In genomic region chr1:37692078-37692833, GRCh38 we compare ENCODE assay signal across 8 cellular contexts. TPM values are rescaled to one million over a fixed set of nuclear protein-coding genes. Genes with fewer than 3 reads are reported as not detected.
DNase-seq lines count a peak whose midpoint lies in the region; TF ChIP-seq lines count a peak whose summit lies in the region.

TSS of gene CDCA8 (plus strand) at chr1:37692516. CDS start at chr1:37692691, 175 bp downstream.

- no peak within 1 kb of the TSS for H4K8ac ChIP-seq in neuronal stem cell (ENCODE audit: low read depth, low read length)

- H2AFZ ChIP-seq in neuronal stem cell (ENCODE audit: low read length) = peak within 1 kb of the TSS; percentile 98

- peak within 1 kb of the TSS; percentile 92 for H3K9ac ChIP-seq in neuronal stem cell (ENCODE audit: low read depth, low read length, poor library complexity)

- peak within 1 kb of the TSS; percentile 96 for H3K18ac ChIP-seq in neuronal stem cell (ENCODE audit: low read length)

- H4K91ac ChIP-seq in neuronal stem cell (ENCODE audit: low read depth, low read length, poor library complexity) = no peak within 1 kb of the TSS

- H2BK15ac ChIP-seq in neuronal stem cell (ENCODE audit: low read length) = peak within 1 kb of the TSS; percentile 59

- H3K27me3 ChIP-seq in GM06990 (replicated peaks; ENCODE audit: control insufficient read depth, insufficient read depth, low read length) = no peaks in the 10 kb centered on the region
- H3K27me3 ChIP-seq in neuronal stem cell (ENCODE audit: control insufficient read depth in 3 of 3, insufficient read depth in 3 of 3, low read depth in 1 of 3, low read length in 3 of 3) = no peaks in the 10 kb centered on the region

- peaks cover 6% of the 10 kb centered on the region for H3K79me1 ChIP-seq in neuronal stem cell (ENCODE audit: low read depth, low read length)

- H3K4me3 ChIP-seq in GM06990 (replicated peaks; ENCODE audit: low read depth, low read length) = peak within 1 kb of the TSS; percentile 99
- peak within 1 kb of the TSS; percentile 85 for H3K4me3 ChIP-seq in HFF-Myc (replicated peaks; ENCODE audit: low read depth, low read length)
- H3K4me3 ChIP-seq in neuronal stem cell (ENCODE audit: low read length in 2 of 2) = peak within 1 kb of the TSS; percentile 83 to 95

- H3K36me3 ChIP-seq in GM06990 (ENCODE audit: control insufficient read depth, insufficient read depth, low read length) (peaks cover 2% of the 10 kb centered on the region; the same call in 1 of the 2 replicates), neuronal stem cell (replicated peaks in 1 of 2; ENCODE audit: control insufficient read depth in 2 of 2, insufficient read depth in 2 of 2, low read length in 2 of 2) (peaks cover 13 to 55% of the 10 kb centered on the region in 2 donors)

- DNase-seq in GM06990 (ENCODE audit: extremely low read depth, insufficient read length) = peak; percentile 99
- peak; percentile 92 for DNase-seq in HFF-Myc (ENCODE audit: extremely low read depth, low read depth)
- DNase-seq in MV-4-11 (lab: John Stamatoyannopoulos, UW) = peak; percentile 98
- DNase-seq in SK-MEL-5 (ENCODE audit: low read depth, low spot score) = peak; percentile 96
- DNase-seq in activated naive CD4-positive, alpha-beta T cell treated with Interleukin-2 at 50 U/mL for 16 hours = peak; percentile 99
- peak; percentile 96 for DNase-seq in foreskin melanocyte
- peak; percentile 96 for DNase-seq in neuronal stem cell (ENCODE audit: low spot score)
- peak; percentile 77 to 99 (median 97) for DNase-seq in substantia nigra (lab: John Stamatoyannopoulos, UW)

- H2AK5ac ChIP-seq in neuronal stem cell (ENCODE audit: low read depth, low read length) = peak within 1 kb of the TSS; percentile 78

- peaks cover 14 to 15% of the 10 kb centered on the region in 2 donors for H3K4me1 ChIP-seq in neuronal stem cell (ENCODE audit: control insufficient read depth in 2 of 2, insufficient read depth in 1 of 2, low read depth in 1 of 2, low read length in 2 of 2)

- H3K27ac ChIP-seq in neuronal stem cell (replicated peaks; ENCODE audit: low read length) (peak within 1 kb of the TSS; percentile 69), substantia nigra (ENCODE audit: low read depth, low read length, poor library complexity, severe bottlenecking) (peak within 1 kb of the TSS; percentile 86)

- in situ Hi-C loops in SK-MEL-5 (cut with HindIII; ENCODE audit: low pct_unique_long_range_greater_than_20kb, low sequenced_read_pairs) = loop anchor here (25.0 kb wide), 1 partner anchor 105 kb away; the partner anchor contains the start of gene GNL2

- no peaks in the 10 kb centered on the region for H3K9me3 ChIP-seq in neuronal stem cell (replicated peaks in 1 of 2; ENCODE audit: control insufficient read depth in 2 of 2, insufficient read depth in 1 of 2, low read depth in 1 of 2, low read length in 2 of 2)

- peak within 1 kb of the TSS; percentile 75 for H3K14ac ChIP-seq in neuronal stem cell (ENCODE audit: low read length)

- WGBS in neuronal stem cell (ENCODE audit: extremely low coverage in 2 of 2, insufficient read length in 2 of 2, insufficient replicate concordance in 1 of 2), 2 donors = no CpG with 5 or more reads among the region's 54 CpGs

- H3K4me2 ChIP-seq in neuronal stem cell (ENCODE audit: insufficient read depth, low read length, poor library complexity, severe bottlenecking) = peak within 1 kb of the TSS; percentile 94

- peak within 1 kb of the TSS; percentile 96 for H3K23ac ChIP-seq in neuronal stem cell (ENCODE audit: low read depth, low read length, poor library complexity)

- H2BK120ac ChIP-seq in neuronal stem cell (ENCODE audit: low read depth, low read length) = no peak within 1 kb of the TSS

- TF ChIP-seq CTCF in GM06990 (IDR thresholded peaks at IDR 0.05; ENCODE audit: insufficient read depth, low read length, poor library complexity, severe bottlenecking) (peak; percentile 77), HFF-Myc (IDR thresholded peaks at IDR 0.05; ENCODE audit: low read depth, low read length, missing control alignments) (peak; percentile 75)

- H3K4ac ChIP-seq in neuronal stem cell (ENCODE audit: low read length) = no peak within 1 kb of the TSS

- peak within 1 kb of the TSS; percentile 80 for H2BK5ac ChIP-seq in neuronal stem cell (ENCODE audit: low read length)

- H2BK12ac ChIP-seq in neuronal stem cell (ENCODE audit: low read length) = peak within 1 kb of the TSS; percentile 50

RNA-seq across cellular contexts. Expression of gene CDCA8, which starts in this region (rescaled TPM):
- 3.3 and 4.8 TPM in 2 replicates for total RNA-seq in SK-MEL-5 (2014; rRNA removed; shearing (Covaris generic))
- 23.7 and 29.0 TPM in 2 replicates for polyA plus RNA-seq in SK-MEL-5 (2015; cell fraction: cytosol; rRNA removed)
- polyA plus RNA-seq in SK-MEL-5 (2015; cell fraction: nucleus; rRNA removed) = 25.7 and 25.8 TPM in 2 replicates
- polyA plus RNA-seq in neuronal stem cell (2013, experiment 1 of 2) = 69.7 TPM
- 69.6 TPM for polyA plus RNA-seq in neuronal stem cell (2013, experiment 2 of 2)

Comparison
In these comparisons a context has a peak if more than half of its experiments do, and no peak if none do; other contexts are left out.
1. Peak in every context shown above with its lines: DNase-seq, H3K4me3 ChIP-seq and H3K27ac ChIP-seq.